ENCODE assay signal across 1 cellular context in the genomic region with DNA sequence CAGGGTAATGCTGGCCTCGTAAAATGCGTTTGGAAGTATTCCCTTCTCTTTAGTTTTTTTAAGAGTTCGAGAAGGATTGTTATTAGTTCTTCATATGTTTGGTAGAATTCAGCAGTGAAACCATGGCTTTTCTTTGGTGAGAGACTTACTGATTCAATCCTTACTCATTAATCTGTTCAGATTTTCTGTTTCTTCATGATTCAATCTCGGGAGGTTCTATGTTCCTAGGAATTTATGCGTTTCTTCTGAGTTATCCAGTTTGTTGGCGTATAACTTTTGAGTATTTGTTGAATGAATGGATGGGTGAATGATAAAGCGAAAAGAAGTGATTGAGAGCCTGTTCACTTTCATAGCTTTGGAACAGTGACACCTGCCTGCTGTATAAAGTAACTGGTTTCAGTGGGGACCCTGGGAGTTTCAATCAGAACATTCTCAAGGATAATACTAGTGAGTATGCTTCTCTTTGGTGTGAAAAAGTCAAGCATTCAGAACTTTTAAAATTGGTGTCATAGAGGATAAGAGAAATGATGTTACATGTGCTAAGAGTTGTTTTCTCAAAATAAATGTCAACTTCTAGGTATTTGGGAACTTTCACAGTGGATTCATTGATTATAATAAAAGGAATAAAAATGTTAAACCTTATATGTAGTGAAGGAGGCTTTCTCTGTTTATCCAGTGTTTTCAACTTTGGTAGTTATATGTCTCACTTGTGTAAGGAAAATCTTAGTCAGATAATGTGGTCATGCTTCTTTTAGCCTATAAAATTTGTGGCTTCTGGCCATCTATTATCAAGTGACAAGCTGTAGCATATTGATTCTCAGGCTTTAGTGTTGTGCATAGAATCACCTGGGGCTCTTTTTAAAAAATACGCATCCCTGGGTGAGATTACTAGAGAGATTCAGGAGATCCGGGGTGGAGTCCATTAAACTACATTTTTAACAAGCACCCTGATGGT.
TF ChIP-seq lines count a peak whose summit lies in the region.

No MANE protein-coding gene starts in this region.

TF ChIP-seq in H1, 55 proteins besides CTCF, POLR2A, EP300 and RAD21:
- TF ChIP-seq KDM1A (IDR thresholded peaks at IDR 0.05; ENCODE audit: borderline replicate concordance, low read length) (no peak), SP4 (IDR thresholded peaks at IDR 0.05; ENCODE audit: low read length) (no peak), ASH2L (IDR thresholded peaks at IDR 0.05; ENCODE audit: low read length) (no peak), KDM4A (IDR thresholded peaks at IDR 0.05; ENCODE audit: low read depth, low read length, severe bottlenecking) (no peak), MAFK (IDR thresholded peaks at IDR 0.05; ENCODE audit: low read depth, low read length) (no peak), RNF2 (IDR thresholded peaks at IDR 0.05; ENCODE audit: borderline replicate concordance, low read depth, low read length, missing control alignments, poor library complexity, severe bottlenecking) (no peak)
